1 cellular context compared by ENCODE assay signal in the genomic region with DNA sequence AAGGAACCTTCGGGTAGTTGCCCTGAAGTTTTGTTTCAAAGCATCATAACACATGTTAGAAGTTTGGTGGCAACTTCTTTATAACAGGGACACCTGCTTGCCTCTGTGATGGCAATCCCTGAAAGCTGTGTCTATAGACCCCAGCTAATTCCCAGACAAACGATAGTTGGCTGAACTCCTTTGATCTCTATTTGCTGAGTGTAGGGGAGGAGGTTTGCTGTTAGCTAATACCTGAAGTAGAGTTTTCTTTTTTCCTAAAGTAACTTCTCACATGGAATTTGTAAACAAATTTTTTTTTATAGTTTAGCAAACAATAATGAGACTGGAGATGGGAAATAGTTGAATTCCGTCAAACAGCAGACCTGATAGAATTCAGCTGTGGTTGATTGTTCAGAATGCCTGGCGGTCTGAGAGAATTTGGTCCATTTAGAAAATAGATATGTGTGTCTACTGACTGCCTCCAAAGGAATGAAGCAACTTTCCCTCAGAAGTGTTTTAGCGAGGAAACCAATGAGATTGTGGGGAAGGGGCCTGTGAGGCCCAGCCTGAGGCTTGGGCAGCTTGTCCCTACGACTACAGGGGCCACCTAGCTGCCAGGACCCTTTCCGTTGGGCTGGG.
TF ChIP-seq lines count a peak whose summit lies in the region.

No MANE protein-coding gene starts in this region.

TF ChIP-seq in HepG2, 621 proteins besides CTCF, POLR2A, EP300 and RAD21 (continued from another document and continues in another):
- TF ChIP-seq FOSL1 (CRISPR knock-in tag; IDR thresholded peaks at IDR 0.05; ENCODE audit: borderline replicate concordance) (no peak), USF2 (IDR thresholded peaks at IDR 0.05; ENCODE audit: low read depth, low read length) (no peak), USF2 (CRISPR knock-in tag; IDR thresholded peaks at IDR 0.05; ENCODE audit: borderline replicate concordance) (no peak), ZNF549 (CRISPR knock-in tag; IDR thresholded peaks at IDR 0.05) (no peak), POGZ (CRISPR knock-in tag; IDR thresholded peaks at IDR 0.05) (peak; percentile 38; the same call in 1 of the 2 replicates), ATF5 (CRISPR knock-in tag; IDR thresholded peaks at IDR 0.05; ENCODE audit: low read depth) (no peak), TFAP4 (IDR thresholded peaks at IDR 0.05; ENCODE audit: borderline replicate concordance, low read depth) (no peak), ARNTL (CRISPR knock-in tag; IDR thresholded peaks at IDR 0.05) (peak; percentile 57; the same call in 1 of the 2 replicates), TRIM24 (CRISPR knock-in tag; IDR thresholded peaks at IDR 0.05) (no peak), RCOR2 (CRISPR knock-in tag; IDR thresholded peaks at IDR 0.05) (peak; percentile 49; the same call in 1 of the 2 replicates), TEF (CRISPR knock-in tag; IDR thresholded peaks at IDR 0.05) (no peak), ZNF432 (CRISPR knock-in tag; IDR thresholded peaks at IDR 0.05; ENCODE audit: borderline replicate concordance) (no peak), ZNF652 (CRISPR knock-in tag; IDR thresholded peaks at IDR 0.05; ENCODE audit: borderline replicate concordance, low read depth) (no peak), ZNF234 (CRISPR knock-in tag; conservative IDR thresholded peaks at IDR 0.05) (no peak), IKZF4 (CRISPR knock-in tag; IDR thresholded peaks at IDR 0.05; ENCODE audit: borderline replicate concordance, low read depth, not compliant biosample characterization) (no peak), ZNF605 (CRISPR knock-in tag; IDR thresholded peaks at IDR 0.05) (no peak), SP2 (CRISPR knock-in tag; IDR thresholded peaks at IDR 0.05) (no peak), ZBTB43 (CRISPR knock-in tag; conservative IDR thresholded peaks at IDR 0.05) (no peak), SMYD3 (CRISPR knock-in tag; IDR thresholded peaks at IDR 0.05) (no peak), RBAK (CRISPR knock-in tag; IDR thresholded peaks at IDR 0.05) (no peak), RNF2 (conservative IDR thresholded peaks at IDR 0.05; ENCODE audit: low read depth) (no peak), ETV5 (CRISPR knock-in tag; IDR thresholded peaks at IDR 0.05; ENCODE audit: borderline replicate concordance) (peak; percentile 30; the same call in 1 of the 2 replicates), PHF20 (CRISPR knock-in tag; IDR thresholded peaks at IDR 0.05) (no peak), TBX3 (IDR thresholded peaks at IDR 0.05; ENCODE audit: borderline replicate concordance) (peak; percentile 93), ZBTB46 (CRISPR knock-in tag; IDR thresholded peaks at IDR 0.05; ENCODE audit: borderline replicate concordance) (no peak), ONECUT2 (CRISPR knock-in tag; IDR thresholded peaks at IDR 0.05) (peak; percentile 37; the same call in 1 of the 2 replicates), EZH2 (conservative IDR thresholded peaks at IDR 0.05; ENCODE audit: low read depth, low read length) (no peak), NFRKB (IDR thresholded peaks at IDR 0.05) (no peak), ZFP62 (CRISPR knock-in tag; IDR thresholded peaks at IDR 0.05) (no peak), ATM (IDR thresholded peaks at IDR 0.05; ENCODE audit: borderline replicate concordance) (no peak), TCF7L2 (IDR thresholded peaks at IDR 0.05; ENCODE audit: low read depth, low read length) (peak; percentile 94), RXRA (CRISPR knock-in tag; IDR thresholded peaks at IDR 0.05) (no peak; the same call in 1 of the 2 replicates), ZNF710 (CRISPR knock-in tag; IDR thresholded peaks at IDR 0.05; ENCODE audit: borderline replicate concordance) (no peak), ZFP90 (CRISPR knock-in tag; IDR thresholded peaks at IDR 0.05; ENCODE audit: borderline replicate concordance) (no peak), CENPT (CRISPR knock-in tag; IDR thresholded peaks at IDR 0.05; ENCODE audit: low read depth) (no peak), MXI1 (IDR thresholded peaks at IDR 0.05; ENCODE audit: borderline replicate concordance, low read depth, low read length) (no peak), SAP130 (CRISPR knock-in tag; IDR thresholded peaks at IDR 0.05; ENCODE audit: low read depth) (0 out of 2 replicates have a peak, but pooled peaks have one; percentile 36), ZMYM2 (CRISPR knock-in tag; IDR thresholded peaks at IDR 0.05) (no peak), ZNF263 (CRISPR knock-in tag; IDR thresholded peaks at IDR 0.05) (no peak), PRMT3 (CRISPR knock-in tag; IDR thresholded peaks at IDR 0.05; ENCODE audit: borderline replicate concordance, low read depth) (no peak)
- TF ChIP-seq, protein P1, sequence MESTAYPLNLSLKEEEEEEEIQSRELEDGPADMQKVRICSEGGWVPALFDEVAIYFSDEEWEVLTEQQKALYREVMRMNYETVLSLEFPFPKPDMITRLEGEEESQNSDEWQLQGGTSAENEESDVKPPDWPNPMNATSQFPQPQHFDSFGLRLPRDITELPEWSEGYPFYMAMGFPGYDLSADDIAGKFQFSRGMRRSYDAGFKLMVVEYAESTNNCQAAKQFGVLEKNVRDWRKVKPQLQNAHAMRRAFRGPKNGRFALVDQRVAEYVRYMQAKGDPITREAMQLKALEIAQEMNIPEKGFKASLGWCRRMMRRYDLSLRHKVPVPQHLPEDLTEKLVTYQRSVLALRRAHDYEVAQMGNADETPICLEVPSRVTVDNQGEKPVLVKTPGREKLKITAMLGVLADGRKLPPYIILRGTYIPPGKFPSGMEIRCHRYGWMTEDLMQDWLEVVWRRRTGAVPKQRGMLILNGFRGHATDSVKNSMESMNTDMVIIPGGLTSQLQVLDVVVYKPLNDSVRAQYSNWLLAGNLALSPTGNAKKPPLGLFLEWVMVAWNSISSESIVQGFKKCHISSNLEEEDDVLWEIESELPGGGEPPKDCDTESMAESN (CRISPR knock-in tag; conservative IDR thresholded peaks at IDR 0.05) = no peak
- TF ChIP-seq, protein P2, sequence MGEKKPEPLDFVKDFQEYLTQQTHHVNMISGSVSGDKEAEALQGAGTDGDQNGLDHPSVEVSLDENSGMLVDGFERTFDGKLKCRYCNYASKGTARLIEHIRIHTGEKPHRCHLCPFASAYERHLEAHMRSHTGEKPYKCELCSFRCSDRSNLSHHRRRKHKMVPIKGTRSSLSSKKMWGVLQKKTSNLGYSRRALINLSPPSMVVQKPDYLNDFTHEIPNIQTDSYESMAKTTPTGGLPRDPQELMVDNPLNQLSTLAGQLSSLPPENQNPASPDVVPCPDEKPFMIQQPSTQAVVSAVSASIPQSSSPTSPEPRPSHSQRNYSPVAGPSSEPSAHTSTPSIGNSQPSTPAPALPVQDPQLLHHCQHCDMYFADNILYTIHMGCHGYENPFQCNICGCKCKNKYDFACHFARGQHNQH (CRISPR knock-in tag; IDR thresholded peaks at IDR 0.05) = 0 out of 2 replicates have a peak, but pooled peaks have one; percentile 52
- TF ChIP-seq, protein P3, sequence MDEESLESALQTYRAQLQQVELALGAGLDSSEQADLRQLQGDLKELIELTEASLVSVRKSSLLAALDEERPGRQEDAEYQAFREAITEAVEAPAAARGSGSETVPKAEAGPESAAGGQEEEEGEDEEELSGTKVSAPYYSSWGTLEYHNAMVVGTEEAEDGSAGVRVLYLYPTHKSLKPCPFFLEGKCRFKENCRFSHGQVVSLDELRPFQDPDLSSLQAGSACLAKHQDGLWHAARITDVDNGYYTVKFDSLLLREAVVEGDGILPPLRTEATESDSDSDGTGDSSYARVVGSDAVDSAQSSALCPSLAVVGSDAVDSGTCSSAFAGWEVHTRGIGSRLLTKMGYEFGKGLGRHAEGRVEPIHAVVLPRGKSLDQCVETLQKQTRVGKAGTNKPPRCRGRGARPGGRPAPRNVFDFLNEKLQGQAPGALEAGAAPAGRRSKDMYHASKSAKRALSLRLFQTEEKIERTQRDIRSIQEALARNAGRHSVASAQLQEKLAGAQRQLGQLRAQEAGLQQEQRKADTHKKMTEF (CRISPR knock-in tag; IDR thresholded peaks at IDR 0.05) = no peak; the same call in 1 of the 2 replicates
- TF ChIP-seq, protein P4, sequence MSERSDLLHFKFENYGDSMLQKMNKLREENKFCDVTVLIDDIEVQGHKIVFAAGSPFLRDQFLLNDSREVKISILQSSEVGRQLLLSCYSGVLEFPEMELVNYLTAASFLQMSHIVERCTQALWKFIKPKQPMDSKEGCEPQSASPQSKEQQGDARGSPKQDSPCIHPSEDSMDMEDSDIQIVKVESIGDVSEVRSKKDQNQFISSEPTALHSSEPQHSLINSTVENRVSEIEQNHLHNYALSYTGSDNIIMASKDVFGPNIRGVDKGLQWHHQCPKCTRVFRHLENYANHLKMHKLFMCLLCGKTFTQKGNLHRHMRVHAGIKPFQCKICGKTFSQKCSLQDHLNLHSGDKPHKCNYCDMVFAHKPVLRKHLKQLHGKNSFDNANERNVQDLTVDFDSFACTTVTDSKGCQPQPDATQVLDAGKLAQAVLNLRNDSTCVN (CRISPR knock-in tag; IDR thresholded peaks at IDR 0.05; ENCODE audit: borderline replicate concordance) = no peak
- TF ChIP-seq, protein P5, sequence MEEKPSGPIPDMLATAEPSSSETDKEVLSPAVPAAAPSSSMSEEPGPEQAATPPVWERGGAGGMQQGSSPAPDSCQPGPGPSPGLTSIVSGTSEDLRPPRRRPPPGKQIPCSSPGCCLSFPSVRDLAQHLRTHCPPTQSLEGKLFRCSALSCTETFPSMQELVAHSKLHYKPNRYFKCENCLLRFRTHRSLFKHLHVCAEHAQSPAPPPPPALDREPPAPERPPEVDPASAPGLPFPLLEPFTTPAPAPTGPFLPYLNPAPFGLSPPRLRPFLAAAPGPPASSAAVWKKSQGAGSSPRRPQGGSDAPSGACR (CRISPR knock-in tag; IDR thresholded peaks at IDR 0.05) = no peak
